In genomic region chr19:19515764-19516519, GRCh38 we compare ENCODE assay signal across 8 cellular contexts. TPM values are rescaled to one million over a fixed set of nuclear protein-coding genes. Genes with fewer than 3 reads are reported as not detected.
DNase-seq lines count a peak whose midpoint lies in the region; ATAC-seq and TF ChIP-seq lines count a peak whose summit lies in the region.

Gene NDUFA13, plus strand, starts transcription at chr19:19516225. Its CDS starts 14 bp downstream, at chr19:19516239.

- POLR2A ChIA-PET in GM10248 (lab: Yijun Ruan, JAX): interaction anchor here (0.6 kb wide), 1 partner anchor 197 kb away, joined by 5 read pairs; no protein-coding TSS in a partner anchor

- H3K27ac ChIP-seq in osteoblast (ENCODE audit: low read depth, low read length) (peak within 1 kb of the TSS; percentile 77), testis (peak within 1 kb of the TSS; percentile 65 to 85)

- peak within 1 kb of the TSS; percentile 98 for H3K4me2 ChIP-seq in osteoblast (ENCODE audit: insufficient read depth, low read length)

- no peaks in the 10 kb centered on the region for H3K9me3 Mint-ChIP-seq in activated naive CD4-positive, alpha-beta T cell treated with anti-CD3 and anti-CD28 coated beads, Interleukin-2, amount 50 U/mL, for 72 hours

- peak within 1 kb of the TSS; percentile 93 to 97 for H3K27ac Mint-ChIP-seq in activated naive CD4-positive, alpha-beta T cell treated with anti-CD3 and anti-CD28 coated beads, Interleukin-2, amount 50 U/mL, for 72 hours

- peaks cover 46% of the 10 kb centered on the region for H3K79me2 ChIP-seq in osteoblast (ENCODE audit: insufficient read depth, low read length)

- H3K4me3 ChIP-seq in osteoblast (ENCODE audit: insufficient read depth, low read length): peak within 1 kb of the TSS; percentile 97
- H3K4me3 ChIP-seq in testis: peak within 1 kb of the TSS; percentile 82 to 87

- H3K36me3 ChIP-seq in osteoblast (ENCODE audit: insufficient read depth, low read length) (peaks cover 19% of the 10 kb centered on the region), testis (ENCODE audit: low read depth, missing control alignments) (no peaks in the 10 kb centered on the region)

- TF ChIP-seq CTCF in GM10248 (IDR thresholded peaks at IDR 0.05; ENCODE audit: control extremely low read depth, extremely low read depth, low read depth, missing control alignments): no peak
- no peak for TF ChIP-seq CTCF in osteoblast (IDR thresholded peaks at IDR 0.05; ENCODE audit: extremely low read depth, low read depth, low read length)
- TF ChIP-seq CTCF in testis (IDR thresholded peaks at IDR 0.05): no peak

- peak within 1 kb of the TSS; percentile 96 for H2AFZ ChIP-seq in osteoblast (ENCODE audit: low read length)

- CTCF ChIA-PET in GM10248 (lab: Yijun Ruan, JAX): interaction anchor here (1.0 to 2.3 kb wide), 7 partner anchors 9 to 154 kb away, joined by 3 to 7 read pairs (median 4); partner anchors contain the start of gene GMIP

- H3K9me3 ChIP-seq in osteoblast (ENCODE audit: low read depth, low read length) (peaks cover 3% of the 10 kb centered on the region), testis (no peaks in the 10 kb centered on the region)

- peak; percentile 93 for ATAC-seq in HG02623 (IDR thresholded peaks at IDR 0.05; ENCODE audit: unreplicated experiment)
- peak; percentile 93 to 96 for ATAC-seq in activated naive CD4-positive, alpha-beta T cell treated with anti-CD3 and anti-CD28 coated beads, Interleukin-2, amount 50 U/mL, for 72 hours

- TF ChIP-seq POLR2A in testis (IDR thresholded peaks at IDR 0.05): no peak

- H3K36me3 Mint-ChIP-seq in activated naive CD4-positive, alpha-beta T cell treated with anti-CD3 and anti-CD28 coated beads, Interleukin-2, amount 50 U/mL, for 72 hours: peaks cover 14 to 20% of the 10 kb centered on the region in 2 donors

- peaks cover 8% of the 10 kb centered on the region for H4K20me1 ChIP-seq in osteoblast (ENCODE audit: insufficient read depth, low read length)

- H3K4me1 ChIP-seq in osteoblast (ENCODE audit: insufficient read depth, low read length) (peaks cover 12% of the 10 kb centered on the region), testis (peaks cover 11% of the 10 kb centered on the region)

- peak; percentile 95 for DNase-seq in GM10248 (ENCODE audit: extremely low spot score)
- peak; percentile 78 for DNase-seq in NCI-H1105 (lab: John Stamatoyannopoulos, UW)
- peak; percentile 53 for DNase-seq in SKM-1 (lab: John Stamatoyannopoulos, UW; ENCODE audit: unreplicated experiment)
- peak; percentile 95 to 96 for DNase-seq in activated naive CD4-positive, alpha-beta T cell treated with anti-CD3 and anti-CD28 coated beads, Interleukin-2, amount 50 U/mL, for 72 hours (ENCODE audit: low spot score in 2 of 2)
- peak; percentile 79 to 96 (median 92) for DNase-seq in head of caudate nucleus
- DNase-seq in osteoblast (ENCODE audit: insufficient read length, low spot score, missing footprints): peak; percentile 98
- peak; percentile 96 for DNase-seq in testis

- WGBS in testis, 2 donors: 0 to 4% methylated on average over 1 to 57 of the region's 57 CpGs

- intact Hi-C loops in head of caudate nucleus (cut with DNase I) (no loop called here), testis (cut with DNase I; ENCODE audit: low total_unique reads) (no loop called here)

- no peaks in the 10 kb centered on the region for H3K27me3 ChIP-seq in osteoblast (ENCODE audit: insufficient read depth, low read length)
- no peaks in the 10 kb centered on the region for H3K27me3 ChIP-seq in testis

RNA-seq across cellular contexts. Expression of gene NDUFA13, which starts in this region (rescaled TPM):
- total RNA-seq in activated naive CD4-positive, alpha-beta T cell treated with anti-CD3 and anti-CD28 coated beads, Interleukin-2, amount 50 U/mL, for 72 hours: 100 to 1,000 TPM; 358 to 407 TPM
- 160 and 202 TPM in 2 replicates for total RNA-seq in osteoblast
- 100 to 1,000 TPM; 210 to 283 TPM for total RNA-seq in testis
- 260 TPM for polyA plus RNA-seq in testis (ENCODE audit: insufficient read depth, low read depth, low replicate concordance)

Comparison
In these comparisons a context has a peak if more than half of its experiments do, and no peak if none do; other contexts are left out.
1. Peak in every context shown above with its lines: DNase-seq, ATAC-seq, H3K4me3 ChIP-seq and H3K27ac ChIP-seq.